In genomic region chr19:16161848-16162247, GRCh38 we compare ENCODE assay signal across 12 cellular contexts. TPM values are rescaled to one million over a fixed set of nuclear protein-coding genes. Genes with fewer than 3 reads are reported as not detected.
DNase-seq lines count a peak whose midpoint lies in the region; ATAC-seq, FAIRE-seq and TF ChIP-seq lines count a peak whose summit lies in the region.
"Had no signal": no experiment of that assay in that cellular context is flagged by ENCODE, and none has a peak within 500 bp of the region (broad histone marks: within the 10 kb centered on the region; RNA-seq: fewer than 3 reads in every experiment).

No MANE protein-coding gene starts in this region.

- no peak overlapping the region for H3K9ac ChIP-seq in keratinocyte (ENCODE audit: control insufficient read depth, extremely low read depth, insufficient read depth, low read length)

- H3K36me3 Mint-ChIP-seq in activated T-helper 2 cell treated with anti-CD3 and anti-CD28 coated beads, Interferon-gamma antibody, Interleukin-2, Interleukin-4, amounts not matched to agents 10 μg/mL and 5 μg/mL and 100 μg/mL, durations not matched to agents 14 hours and 24 hours and 36 hours (ENCODE audit: low read depth), result peaks cover 12% of the 10 kb centered on the region

- WGBS in tibial nerve, 2 donors, result 82 to 85% methylated on average over 3 of the region's 3 CpGs

- DNase-seq in DMS53 (lab: John Stamatoyannopoulos, UW) (peak; percentile 39), DMS53 treated with DMSO at 0.1 percent for 48 hours (lab: John Stamatoyannopoulos, UW; ENCODE audit: unreplicated experiment) (no peak), HFF-Myc (ENCODE audit: extremely low read depth, low read depth) (peak; percentile 60), keratinocyte (ENCODE audit: low read depth, low spot score) (peak; percentile 56), tibial nerve (ENCODE audit: low spot score in 2 of 2) (no peak)
- DNase-seq in activated T-helper 2 cell treated with anti-CD3 and anti-CD28 coated beads, Interferon-gamma antibody, Interleukin-2, Interleukin-4, amounts not matched to agents 10 μg/mL and 5 μg/mL and 100 μg/mL, durations not matched to agents 14 hours and 24 hours and 36 hours (ENCODE audit: low spot score), result no peak
- DNase-seq in effector memory CD4-positive, alpha-beta T cell, result no peak
- DNase-seq: NCI-H2107, SHP77 had no signal

- peaks cover 18% of the 10 kb centered on the region for H3K4me1 Mint-ChIP-seq in activated T-helper 2 cell treated with anti-CD3 and anti-CD28 coated beads, Interferon-gamma antibody, Interleukin-2, Interleukin-4, amounts not matched to agents 10 μg/mL and 5 μg/mL and 100 μg/mL, durations not matched to agents 14 hours and 24 hours and 36 hours (ENCODE audit: low read depth)

- H3K9me3 Mint-ChIP-seq in activated T-helper 2 cell treated with anti-CD3 and anti-CD28 coated beads, Interferon-gamma antibody, Interleukin-2, Interleukin-4, amounts not matched to agents 10 μg/mL and 5 μg/mL and 100 μg/mL, durations not matched to agents 14 hours and 24 hours and 36 hours, result no peaks in the 10 kb centered on the region

- H3K9me3 ChIP-seq in keratinocyte (ENCODE audit: control insufficient read depth, low read depth, low read length) (no peaks in the 10 kb centered on the region), tibial nerve (no peaks in the 10 kb centered on the region)
- H3K9me3 ChIP-seq in effector memory CD4-positive, alpha-beta T cell (ENCODE audit: control insufficient read depth, low read length), result no peaks in the 10 kb centered on the region
- H3K9me3 ChIP-seq: prostate gland had no signal

- peak overlapping the region; percentile 58 for H3K27ac Mint-ChIP-seq in activated T-helper 2 cell treated with anti-CD3 and anti-CD28 coated beads, Interferon-gamma antibody, Interleukin-2, Interleukin-4, amounts not matched to agents 10 μg/mL and 5 μg/mL and 100 μg/mL, durations not matched to agents 14 hours and 24 hours and 36 hours

- H3K4me3 ChIP-seq in HFF-Myc (replicated peaks; ENCODE audit: low read depth, low read length) (no peak overlapping the region), keratinocyte (ENCODE audit: control insufficient read depth in 2 of 3, extremely low read depth in 1 of 3, insufficient read depth in 2 of 3, low read depth in 1 of 3, low read length in 3 of 3) (no peak overlapping the region), tibial nerve (no peak overlapping the region)
- no peak overlapping the region for H3K4me3 ChIP-seq in effector memory CD4-positive, alpha-beta T cell (ENCODE audit: insufficient read depth, low read depth, low read length, poor library complexity, severe bottlenecking)
- H3K4me3 ChIP-seq: prostate gland had no signal

- TF ChIP-seq POLR2A in tibial nerve (IDR thresholded peaks at IDR 0.05), result no peak

- H3K9me1 ChIP-seq in keratinocyte (ENCODE audit: control insufficient read depth, extremely low read depth, insufficient read depth, low read length), result no peaks in the 10 kb centered on the region

- TF ChIP-seq CTCF in HFF-Myc (IDR thresholded peaks at IDR 0.05; ENCODE audit: low read depth, low read length, missing control alignments), result no peak
- no peak for TF ChIP-seq CTCF in keratinocyte (optimal IDR thresholded peaks at IDR 0.05 in 1 of 3, IDR thresholded peaks at IDR 0.05 in 1 of 3, conservative IDR thresholded peaks at IDR 0.05 in 1 of 3; ENCODE audit: extremely low read depth in 1 of 3, insufficient read depth in 2 of 3, low read length in 3 of 3)
- no peak for TF ChIP-seq CTCF in tibial nerve (IDR thresholded peaks at IDR 0.05)

- peaks cover 11% of the 10 kb centered on the region for H3K4me1 ChIP-seq in keratinocyte (ENCODE audit: control insufficient read depth, extremely low read depth, insufficient read depth, low read length)
- peaks cover 3% of the 10 kb centered on the region for H3K4me1 ChIP-seq in effector memory CD4-positive, alpha-beta T cell (ENCODE audit: control insufficient read depth, insufficient read depth, low read length, poor library complexity, severe bottlenecking)
- H3K4me1 ChIP-seq in tibial nerve, result no peaks in the 10 kb centered on the region
- H3K4me1 ChIP-seq: prostate gland had no signal

- no peak overlapping the region for H3K4me2 ChIP-seq in keratinocyte (ENCODE audit: control insufficient read depth, extremely low read depth, insufficient read depth, low read depth, low read length)

- no peak for TF ChIP-seq EP300 in tibial nerve (IDR thresholded peaks at IDR 0.05)

- H3K79me2 ChIP-seq in keratinocyte (ENCODE audit: control insufficient read depth, insufficient read depth, low read length), result no peaks in the 10 kb centered on the region

- no peak overlapping the region for H2AFZ ChIP-seq in keratinocyte (ENCODE audit: control insufficient read depth, low read length)

- no peaks in the 10 kb centered on the region for H3K27me3 Mint-ChIP-seq in activated T-helper 2 cell treated with anti-CD3 and anti-CD28 coated beads, Interferon-gamma antibody, Interleukin-2, Interleukin-4, amounts not matched to agents 10 μg/mL and 5 μg/mL and 100 μg/mL, durations not matched to agents 14 hours and 24 hours and 36 hours (ENCODE audit: low read depth)

- FAIRE-seq in keratinocyte (lab: Jason Lieb, UNC), result peak; percentile 65

- dilution Hi-C loops in keratinocyte (cut with MboI; ENCODE audit: extremely low pct_ligation_motif_present, low sequenced_read_pairs), result no loop called here

- no peak for ATAC-seq in GM18873 (IDR thresholded peaks at IDR 0.05; ENCODE audit: low FRiP score, unreplicated experiment)

- H4K20me1 ChIP-seq in keratinocyte (ENCODE audit: control insufficient read depth, extremely low read depth, insufficient read depth, low read length), result no peaks in the 10 kb centered on the region

- intact Hi-C loops in activated T-helper 2 cell treated with anti-CD3 and anti-CD28 coated beads, Interferon-gamma antibody, Interleukin-2, Interleukin-4, amounts not matched to agents 10 μg/mL and 5 μg/mL and 100 μg/mL, durations not matched to agents 14 hours and 24 hours and 36 hours (cut with micrococcal nuclease), result loop anchor here (1.0 to 2.0 kb wide), 5 partner anchors 17 to 83 kb away; partner anchors contain the start of genes FAM32A and RAB8A

- H3K27ac ChIP-seq in keratinocyte (ENCODE audit: control insufficient read depth, insufficient read depth, low read length) (peak overlapping the region; percentile 88), tibial nerve (no peak overlapping the region)
- no peak overlapping the region for H3K27ac ChIP-seq in effector memory CD4-positive, alpha-beta T cell (ENCODE audit: insufficient read depth, low read length, poor library complexity, severe bottlenecking)
- H3K27ac ChIP-seq: 22Rv1, prostate gland had no signal

- H3K27me3 ChIP-seq in keratinocyte (ENCODE audit: control insufficient read depth, extremely low read depth, insufficient read depth, low read length) (no peaks in the 10 kb centered on the region), tibial nerve (no peaks in the 10 kb centered on the region)
- H3K27me3 ChIP-seq in effector memory CD4-positive, alpha-beta T cell (replicated peaks; ENCODE audit: control insufficient read depth, insufficient read depth, low read length, poor library complexity, severe bottlenecking), result no peaks in the 10 kb centered on the region

- no peak overlapping the region for H3K4me3 Mint-ChIP-seq in activated T-helper 2 cell treated with anti-CD3 and anti-CD28 coated beads, Interferon-gamma antibody, Interleukin-2, Interleukin-4, amounts not matched to agents 10 μg/mL and 5 μg/mL and 100 μg/mL, durations not matched to agents 14 hours and 24 hours and 36 hours (ENCODE audit: low read depth)

- H3K36me3 ChIP-seq in keratinocyte (ENCODE audit: control insufficient read depth in 2 of 2, extremely low read depth in 1 of 2, insufficient read depth in 2 of 2, low read length in 2 of 2) (no peaks in the 10 kb centered on the region), tibial nerve (no peaks in the 10 kb centered on the region)
- H3K36me3 ChIP-seq in effector memory CD4-positive, alpha-beta T cell (ENCODE audit: control insufficient read depth, insufficient read depth, low read length), result peaks cover 11% of the 10 kb centered on the region
- H3K36me3 ChIP-seq: prostate gland had no signal

RNA-seq across cellular contexts. Expression of gene CIB3, which starts 11.5 kb away (rescaled TPM):
- total RNA-seq in activated T-helper 2 cell treated with anti-CD3 and anti-CD28 coated beads, Interferon-gamma antibody, Interleukin-2, Interleukin-4, amounts not matched to agents 10 μg/mL and 5 μg/mL and 100 μg/mL, durations not matched to agents 14 hours and 24 hours and 36 hours, result not detected in 2 replicates
- not detected in 3 replicates for polyA plus RNA-seq in keratinocyte
- not detected for polyA plus RNA-seq in keratinocyte (2011; ENCODE audit: low read depth)
- polyA plus RNA-seq in keratinocyte (2011; cell fraction: cytosol; rRNA removed), result not detected in 2 replicates
- polyA plus RNA-seq in keratinocyte (2011; cell fraction: nucleus; rRNA removed), result not detected in 2 replicates
- not detected in 2 replicates for polyA plus RNA-seq in keratinocyte (2012; ENCODE audit: low replicate concordance)
- polyA minus RNA-seq in keratinocyte, result not detected in 3 replicates
- polyA minus RNA-seq in keratinocyte (2011; cell fraction: cytosol; rRNA and poly(A)+ RNA removed), result not detected
- not detected in 2 replicates for polyA minus RNA-seq in keratinocyte (2011; cell fraction: nucleus; rRNA and poly(A)+ RNA removed)
- total RNA-seq in tibial nerve, result not detected
- total RNA-seq: prostate gland had no signal

RNA-seq across cellular contexts. Expression of gene HSH2D, which starts 18.4 kb away (rescaled TPM):
- total RNA-seq in activated T-helper 2 cell treated with anti-CD3 and anti-CD28 coated beads, Interferon-gamma antibody, Interleukin-2, Interleukin-4, amounts not matched to agents 10 μg/mL and 5 μg/mL and 100 μg/mL, durations not matched to agents 14 hours and 24 hours and 36 hours, result 42.3 and 43.5 TPM in 2 replicates
- 0.90 to 1.9 TPM (median 1.1 TPM) in 3 replicates for polyA plus RNA-seq in keratinocyte
- not detected for polyA plus RNA-seq in keratinocyte (2011; ENCODE audit: low read depth)
- polyA plus RNA-seq in keratinocyte (2011; cell fraction: cytosol; rRNA removed), result 0.36 and 0.75 TPM in 2 replicates
- polyA plus RNA-seq in keratinocyte (2011; cell fraction: nucleus; rRNA removed), result 1.0 and 1.5 TPM in 2 replicates
- polyA plus RNA-seq in keratinocyte (2012; ENCODE audit: low replicate concordance), result 0.23 and 1.4 TPM in 2 replicates
- polyA minus RNA-seq in keratinocyte, result 0.89 to 1.9 TPM (median 1.5 TPM) in 3 replicates
- not detected for polyA minus RNA-seq in keratinocyte (2011; cell fraction: cytosol; rRNA and poly(A)+ RNA removed)
- 0.63 TPM in 1 of 2 replicates, not detected in the other for polyA minus RNA-seq in keratinocyte (2011; cell fraction: nucleus; rRNA and poly(A)+ RNA removed)
- total RNA-seq in tibial nerve, result under 1 TPM in 1 of 4 donors, not detected in 3; 0.22 TPM

RNA-seq across cellular contexts. Expression of gene FAM32A, which starts 23.4 kb away (rescaled TPM):
- 65.6 and 68.6 TPM in 2 replicates for total RNA-seq in activated T-helper 2 cell treated with anti-CD3 and anti-CD28 coated beads, Interferon-gamma antibody, Interleukin-2, Interleukin-4, amounts not matched to agents 10 μg/mL and 5 μg/mL and 100 μg/mL, durations not matched to agents 14 hours and 24 hours and 36 hours
- polyA plus RNA-seq in keratinocyte, result 105 to 114 TPM (median 106 TPM) in 3 replicates
- polyA plus RNA-seq in keratinocyte (2011; ENCODE audit: low read depth), result 105 TPM
- polyA plus RNA-seq in keratinocyte (2011; cell fraction: cytosol; rRNA removed), result 137 and 141 TPM in 2 replicates
- polyA plus RNA-seq in keratinocyte (2011; cell fraction: nucleus; rRNA removed), result 66.6 and 67.2 TPM in 2 replicates
- polyA plus RNA-seq in keratinocyte (2012; ENCODE audit: low replicate concordance), result 67.5 and 73.7 TPM in 2 replicates
- 29.5 to 43.8 TPM (median 40.4 TPM) in 3 replicates for polyA minus RNA-seq in keratinocyte
- polyA minus RNA-seq in keratinocyte (2011; cell fraction: cytosol; rRNA and poly(A)+ RNA removed), result 33.4 TPM
- polyA minus RNA-seq in keratinocyte (2011; cell fraction: nucleus; rRNA and poly(A)+ RNA removed), result 14.0 and 15.7 TPM in 2 replicates
- 10 to 100 TPM; 55.3 to 82.6 (median 73.0) TPM for total RNA-seq in tibial nerve

RNA-seq across cellular contexts. Expression of gene AP1M1, which starts 35.9 kb away (rescaled TPM):
- total RNA-seq in activated T-helper 2 cell treated with anti-CD3 and anti-CD28 coated beads, Interferon-gamma antibody, Interleukin-2, Interleukin-4, amounts not matched to agents 10 μg/mL and 5 μg/mL and 100 μg/mL, durations not matched to agents 14 hours and 24 hours and 36 hours, result 106 and 120 TPM in 2 replicates
- 27.7 to 44.7 TPM (median 28.7 TPM) in 3 replicates for polyA plus RNA-seq in keratinocyte
- polyA plus RNA-seq in keratinocyte (2011; ENCODE audit: low read depth), result 19.0 TPM
- polyA plus RNA-seq in keratinocyte (2011; cell fraction: cytosol; rRNA removed), result 30.3 and 44.2 TPM in 2 replicates
- 43.1 and 49.9 TPM in 2 replicates for polyA plus RNA-seq in keratinocyte (2011; cell fraction: nucleus; rRNA removed)
- polyA plus RNA-seq in keratinocyte (2012; ENCODE audit: low replicate concordance), result 26.4 and 51.7 TPM in 2 replicates
- polyA minus RNA-seq in keratinocyte, result 27.8 to 80.5 TPM (median 32.7 TPM) in 3 replicates
- 55.8 TPM for polyA minus RNA-seq in keratinocyte (2011; cell fraction: cytosol; rRNA and poly(A)+ RNA removed)
- polyA minus RNA-seq in keratinocyte (2011; cell fraction: nucleus; rRNA and poly(A)+ RNA removed), result 30.1 and 42.7 TPM in 2 replicates
- total RNA-seq in tibial nerve, result 100 to 1,000 TPM in 3 of 4 donors, 10 to 100 TPM in 1; 92.8 to 144 (median 109) TPM

RNA-seq across cellular contexts. Expression of gene RAB8A, which starts 50.2 kb away (rescaled TPM):
- 256 and 261 TPM in 2 replicates for total RNA-seq in activated T-helper 2 cell treated with anti-CD3 and anti-CD28 coated beads, Interferon-gamma antibody, Interleukin-2, Interleukin-4, amounts not matched to agents 10 μg/mL and 5 μg/mL and 100 μg/mL, durations not matched to agents 14 hours and 24 hours and 36 hours
- 64.4 to 116 TPM (median 95.1 TPM) in 3 replicates for polyA plus RNA-seq in keratinocyte
- 127 TPM for polyA plus RNA-seq in keratinocyte (2011; ENCODE audit: low read depth)
- polyA plus RNA-seq in keratinocyte (2011; cell fraction: cytosol; rRNA removed), result 60.3 and 65.6 TPM in 2 replicates
- polyA plus RNA-seq in keratinocyte (2011; cell fraction: nucleus; rRNA removed), result 44.1 and 44.4 TPM in 2 replicates
- 41.8 and 125 TPM in 2 replicates for polyA plus RNA-seq in keratinocyte (2012; ENCODE audit: low replicate concordance)
- polyA minus RNA-seq in keratinocyte, result 73.1 to 162 TPM (median 128 TPM) in 3 replicates
- polyA minus RNA-seq in keratinocyte (2011; cell fraction: cytosol; rRNA and poly(A)+ RNA removed), result 99.2 TPM
- 27.9 and 71.5 TPM in 2 replicates for polyA minus RNA-seq in keratinocyte (2011; cell fraction: nucleus; rRNA and poly(A)+ RNA removed)
- total RNA-seq in tibial nerve, result 10 to 100 TPM; 27.3 to 42.9 (median 36.3) TPM

Comparison
In these comparisons a context has a peak if more than half of its experiments do, and no peak if none do; other contexts are left out.
1. DNase-seq: peak in DMS53 (single experiment), HFF-Myc (single experiment) and keratinocyte (single experiment); none in DMS53 treated with DMSO at 0.1 percent for 48 hours (single experiment), activated T-helper 2 cell treated with anti-CD3 and anti-CD28 coated beads, Interferon-gamma antibody, Interleukin-2, Interleukin-4, amounts not matched to agents 10 μg/mL and 5 μg/mL and 100 μg/mL, durations not matched to agents 14 hours and 24 hours and 36 hours (single experiment), effector memory CD4-positive, alpha-beta T cell (0 of 3) and tibial nerve (0 of 2).
2. RNA of gene HSH2D, which starts 18.4 kb away (total RNA-seq): 42.3 to 43.5 TPM in activated T-helper 2 cell treated with anti-CD3 and anti-CD28 coated beads, Interferon-gamma antibody, Interleukin-2, Interleukin-4, amounts not matched to agents 10 μg/mL and 5 μg/mL and 100 μg/mL, durations not matched to agents 14 hours and 24 hours and 36 hours; 0.22 TPM in tibial nerve; every median in the first group is over 10 times any median in the second.